In the genomic region with DNA sequence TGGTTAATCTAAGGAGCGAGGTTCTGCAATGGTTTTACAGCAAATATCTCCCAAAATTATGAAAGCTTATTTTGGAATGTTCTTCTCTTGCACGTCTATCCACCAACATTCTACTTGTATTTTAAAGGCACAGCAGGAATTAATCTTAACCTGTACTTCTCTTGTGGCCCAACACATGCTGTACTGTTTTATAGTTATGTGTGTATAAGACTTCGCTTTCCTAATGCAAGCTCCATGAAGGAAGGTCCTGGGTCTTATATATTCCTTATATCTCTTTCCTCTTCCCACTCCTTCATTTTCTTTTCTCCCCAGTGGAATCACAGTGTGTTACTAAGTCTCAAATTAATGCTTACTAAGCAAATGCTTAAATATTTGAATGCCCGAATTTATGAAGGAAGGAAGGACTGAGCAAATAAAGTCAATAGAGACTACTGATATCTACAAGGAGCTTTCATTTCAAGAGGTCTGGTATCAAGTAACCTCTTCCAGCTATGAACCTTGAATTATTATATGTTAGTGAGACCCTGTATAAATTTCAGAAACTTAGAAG, we compare ENCODE assay signal across 22 cellular contexts. TPM values are rescaled to one million over a fixed set of nuclear protein-coding genes. Genes with fewer than 3 reads are reported as not detected.
"Had no signal": no experiment of that assay in that cellular context is flagged by ENCODE, and none has a peak within 500 bp of the region (broad histone marks: within the 10 kb centered on the region; RNA-seq: fewer than 3 reads in every experiment).

No MANE protein-coding gene starts in this region.

- H3K4me3 ChIP-seq: body of pancreas, gastrocnemius medialis, pancreas, psoas muscle, right atrium auricular region, tibial artery had no signal

- H3K9me3 ChIP-seq: body of pancreas, gastrocnemius medialis, neutrophil, pancreas, psoas muscle, right atrium auricular region, tibial artery had no signal

- ATAC-seq: activated CD4-positive, CD25-positive, alpha-beta regulatory T cell treated with anti-CD3 and anti-CD28 coated beads, Interleukin-2, amount 50 U/mL, for 24 hours; activated CD8-positive, alpha-beta memory T cell treated with anti-CD3 and anti-CD28 coated beads, Interleukin-2, amount 10 ng/mL, durations not matched to agents 7 days and 5 days; activated CD8-positive, alpha-beta T cell treated with anti-CD3 and anti-CD28 coated beads for 36 hours; body of pancreas; natural killer cell treated with Interleukin-12 subunit alpha and Interleukin-12 subunit beta and Interleukin-15 and Interleukin-18, amount 100 ng/mL, for 72 hours; pancreas; psoas muscle had no signal

- DNase-seq: activated CD4-positive, alpha-beta T cell treated with anti-CD3 and anti-CD28 coated beads, Interleukin-2, amount 10 ng/mL, durations not matched to agents 24 days and 14 days; activated CD8-positive, alpha-beta memory T cell treated with anti-CD3 and anti-CD28 coated beads, Interleukin-2, amount 10 ng/mL, durations not matched to agents 7 days and 5 days; activated CD8-positive, alpha-beta T cell treated with anti-CD3 and anti-CD28 coated beads for 36 hours; activated effector memory CD4-positive, alpha-beta T cell treated with anti-CD3 and anti-CD28 coated beads, Interleukin-2, amount 50 U/mL, for 16 hours; activated naive CD4-positive, alpha-beta T cell treated with anti-CD3 and anti-CD28 coated beads, Interleukin-2, amount 10 ng/mL, durations not matched to agents 7 days and 5 days; activated T-cell treated with anti-CD3 and anti-CD28 coated beads for 4 hours; amygdala; body of pancreas; effector CD4-positive, alpha-beta T cell; gastrocnemius medialis; hypothalamus; left ventricle myocardium superior; pancreas; psoas muscle; stimulated activated CD4-positive, alpha-beta T cell treated with anti-CD3 and anti-CD28 coated beads, Interleukin-1b, Interleukin-23, amount 100 ng/mL, for 48 hours; tibial artery had no signal

- H3K4me1 ChIP-seq: body of pancreas, pancreas, psoas muscle, right atrium auricular region, tibial artery had no signal

- H3K36me3 ChIP-seq: gastrocnemius medialis, neutrophil, pancreas, right atrium auricular region, tibial artery had no signal

- H3K27ac ChIP-seq: body of pancreas, neutrophil, pancreas, psoas muscle, right atrium auricular region, tibial artery had no signal

- H3K27me3 ChIP-seq: body of pancreas, gastrocnemius medialis, neutrophil, pancreas, right atrium auricular region, tibial artery had no signal

RNA-seq across cellular contexts. Expression of gene TMEM26, which starts 14.0 kb away (rescaled TPM):
- total RNA-seq: activated CD4-positive, alpha-beta T cell treated with anti-CD3 and anti-CD28 coated beads, Interleukin-2, amount 10 ng/mL, durations not matched to agents 24 days and 14 days; activated CD8-positive, alpha-beta memory T cell treated with anti-CD3 and anti-CD28 coated beads, Interleukin-2, amount 10 ng/mL, durations not matched to agents 7 days and 5 days; activated CD8-positive, alpha-beta T cell treated with anti-CD3 and anti-CD28 coated beads for 36 hours; body of pancreas; mammary epithelial cell; natural killer cell treated with Interleukin-12 subunit alpha and Interleukin-12 subunit beta and Interleukin-15 and Interleukin-18, amount 100 ng/mL, for 72 hours; T-helper 2 cell treated with Interferon-gamma antibody and Interleukin-4, amounts not matched to agents 100 ng/mL and 5 ng/mL, for 36 hours had no signal
- polyA plus RNA-seq: mammary epithelial cell had no signal
